ENCODE assay signal across 8 cellular contexts in genomic region chr5:131164161-131164930, GRCh38. TPM values are rescaled to one million over a fixed set of nuclear protein-coding genes. Genes with fewer than 3 reads are reported as not detected.
DNase-seq lines count a peak whose midpoint lies in the region; ATAC-seq, FAIRE-seq and TF ChIP-seq lines count a peak whose summit lies in the region.

No MANE protein-coding gene starts in this region.

- POLR2A ChIA-PET in AG04449 (lab: Yijun Ruan, JAX): no interaction called here
- POLR2A ChIA-PET in HepG2 (lab: Yijun Ruan, JAX): interaction anchor here (1.0 kb wide), 3 partner anchors 100 to 838 kb away, joined by 3 to 9 read pairs (median 3); partner anchors contain the start of gene CDC42SE2

- FAIRE-seq in HepG2 (lab: Jason Lieb, UNC): no peak

- peaks cover 48% of the 10 kb centered on the region for H3K4me1 ChIP-seq in HepG2 (ENCODE audit: insufficient read depth, low read length)

- peaks cover 42% of the 10 kb centered on the region for H3K79me2 ChIP-seq in HepG2 (ENCODE audit: insufficient read depth, low read length)

- TF ChIP-seq CTCF in AG04449 (IDR thresholded peaks at IDR 0.05; ENCODE audit: insufficient read depth, low read length, missing control alignments): no peak
- no peak; the same call in 1 of the 2 replicates for TF ChIP-seq CTCF in HepG2 (CRISPR knock-in tag; IDR thresholded peaks at IDR 0.05)

- no peaks in the 10 kb centered on the region; a peak in 1 of 5 replicates for H3K27me3 ChIP-seq in HepG2 (ENCODE audit: control insufficient read depth in 1 of 2, insufficient read depth in 2 of 2, low read length in 2 of 2)

- intact Hi-C loops in HepG2 (cut with micrococcal nuclease; ENCODE audit: unreplicated experiment): loop anchor here (1.0 to 2.0 kb wide), 2 partner anchors 100 to 253 kb away; partner anchors contain the start of gene CDC42SE2

- DNase-seq in AG04449 (ENCODE audit: low read depth, low spot score) (peak; percentile 4), NCI-H226 (peak; percentile 62), dedifferentiated amniotic fluid mesenchymal stem cell (ENCODE audit: extremely low spot score) (peak; percentile 75), HepG2 (ENCODE audit: low spot score) (peak; percentile 46)
- DNase-seq in activated CD4-positive, alpha-beta T cell treated with anti-CD3 and anti-CD28 coated beads, Interleukin-2, amount 50 U/mL, for 1 hour: peak; percentile 63
- peak; percentile 67 for DNase-seq in stimulated activated CD4-positive, alpha-beta T cell treated with anti-CD3 and anti-CD28 coated beads, Interleukin-4, amount 100 ng/mL, for 1 hour

- H3K9me3 ChIP-seq in HepG2 (ENCODE audit: low read length): no peaks in the 10 kb centered on the region

- CTCF ChIA-PET in AG04449 (lab: Yijun Ruan, JAX): interaction anchor here (0.8 to 1.6 kb wide), 4 partner anchors 250 to 1393 kb away, joined by 3 to 4 read pairs (median 3); no protein-coding TSS in a partner anchor
- CTCF ChIA-PET in HepG2 (lab: Yijun Ruan, JAX; ENCODE audit: low intra/inter-chr PET ratio, low total read pairs): interaction anchor here (1.7 to 2.5 kb wide), 2 partner anchors 218 to 252 kb away, joined by 6 to 9 read pairs; no protein-coding TSS in a partner anchor

- TF ChIP-seq RAD21 in HepG2 (CRISPR knock-in tag; IDR thresholded peaks at IDR 0.05): 0 out of 2 replicates have a peak, but pooled peaks have one; percentile 39

- peak overlapping the region; percentile 82 for H3K4me2 ChIP-seq in HepG2 (ENCODE audit: low read depth, low read length)

- no TSS peak for BruUV-seq in HepG2 (replicated peaks; lab: Mats Ljungman, UMichigan)

- H3K36me3 ChIP-seq in HepG2 (replicated peaks in 1 of 2; ENCODE audit: control insufficient read depth in 1 of 2, insufficient read depth in 2 of 2, low read length in 2 of 2): peaks cover 5 to 31% of the 10 kb centered on the region in 2 experiments

- H3K9ac ChIP-seq in HepG2 (ENCODE audit: insufficient read depth, low read depth, low read length): peak overlapping the region; percentile 97

- no peak for TF ChIP-seq EP300 in HepG2 (IDR thresholded peaks at IDR 0.05; ENCODE audit: low read depth in 2 of 2, low read length in 2 of 2)
- TF ChIP-seq EP300 in HepG2 (CRISPR knock-in tag; IDR thresholded peaks at IDR 0.05; ENCODE audit: borderline replicate concordance): no peak

- H3K27ac ChIP-seq in HepG2 (ENCODE audit: extremely low read length, insufficient read depth, low read length): peak overlapping the region; percentile 98

- 1% methylated on average over 8 of the region's 57 CpGs for WGBS in HepG2 (ENCODE audit: low lambda C conversion rate)

- no peak overlapping the region for H2AFZ ChIP-seq in HepG2 (ENCODE audit: low read length)

- peaks cover 10% of the 10 kb centered on the region for H4K20me1 ChIP-seq in HepG2 (ENCODE audit: insufficient read depth, low read length)

- peak; percentile 69 for ATAC-seq in GM18517 (IDR thresholded peaks at IDR 0.05; ENCODE audit: unreplicated experiment)
- peak; percentile 50 for ATAC-seq in HG03060 (IDR thresholded peaks at IDR 0.05; ENCODE audit: low read depth, unreplicated experiment)
- ATAC-seq in HepG2: peak; percentile 87

- in situ Hi-C loops in HepG2 (cut with HindIII; ENCODE audit: extremely low pct_ligation_motif_present, low pct_unique_long_range_greater_than_20kb): no loop called here

- peak in 1 of 2 experiments; percentile 48; a peak in 2 of 4 replicates for TF ChIP-seq POLR2A in HepG2 (IDR thresholded peaks at IDR 0.05; ENCODE audit: insufficient read depth in 1 of 2, low read depth in 2 of 2, low read length in 2 of 2)

- H3K4me3 ChIP-seq in AG04449 (ENCODE audit: low read depth, low read length) (peak overlapping the region; percentile 96), HepG2 (replicated peaks in 1 of 3; ENCODE audit: insufficient read depth in 1 of 3, low read depth in 2 of 3, low read length in 3 of 3) (peak overlapping the region; percentile 78 to 93 (median 91))

TF ChIP-seq in HepG2, 621 proteins besides CTCF, POLR2A, EP300 and RAD21 (continues in another document):
- TF ChIP-seq ZNF230 (CRISPR knock-in tag; IDR thresholded peaks at IDR 0.05): 0 out of 2 replicates have a peak, but pooled peaks have one; percentile 24
- no peak for TF ChIP-seq RELA (CRISPR knock-in tag; IDR thresholded peaks at IDR 0.05)
- TF ChIP-seq ARNT2 (CRISPR knock-in tag; IDR thresholded peaks at IDR 0.05; ENCODE audit: low read depth): 0 out of 2 replicates have a peak, but pooled peaks have one; percentile 33
- 0 out of 2 replicates have a peak, but pooled peaks have one; percentile 28 for TF ChIP-seq ZNF772 (CRISPR knock-in tag; IDR thresholded peaks at IDR 0.05)
- TF ChIP-seq TRIM24 (CRISPR knock-in tag; IDR thresholded peaks at IDR 0.05): no peak
- no peak for TF ChIP-seq PPARG (CRISPR knock-in tag; conservative IDR thresholded peaks at IDR 0.05)
- no peak for TF ChIP-seq RFX5 (IDR thresholded peaks at IDR 0.05; ENCODE audit: low read depth, low read length)
- peak; percentile 41; the same call in 1 of the 2 replicates for TF ChIP-seq PATZ1 (CRISPR knock-in tag; IDR thresholded peaks at IDR 0.05)
- peak; percentile 74 for TF ChIP-seq YEATS4 (CRISPR knock-in tag; IDR thresholded peaks at IDR 0.05; ENCODE audit: borderline replicate concordance)
- 0 out of 2 replicates have a peak, but pooled peaks have one; percentile 50 for TF ChIP-seq CREBL2 (CRISPR knock-in tag; IDR thresholded peaks at IDR 0.05; ENCODE audit: borderline replicate concordance)

RNA-seq across cellular contexts. Expression of gene HINT1, which starts 0.7 kb away (rescaled TPM):
- total RNA-seq in HepG2 (2016; rRNA removed; fragmentation: Illumina TruSeq; extraction: Trizol): 428 and 545 TPM in 2 replicates
- total RNA-seq in HepG2 (2016; cell fraction: cytosol; rRNA removed; fragmentation: Illumina TruSeq; extraction: Trizol; ENCODE audit: low read depth): 309 and 320 TPM in 2 replicates
- total RNA-seq in HepG2 (2016; cell fraction: insoluble cytoplasmic fraction; rRNA removed; fragmentation: Illumina TruSeq; extraction: Trizol): 423 and 560 TPM in 2 replicates
- total RNA-seq in HepG2 (2016; cell fraction: membrane; rRNA removed; fragmentation: Illumina TruSeq; extraction: Trizol): 458 and 486 TPM in 2 replicates
- total RNA-seq in HepG2 (2016; cell fraction: nucleus; rRNA removed; fragmentation: Illumina TruSeq; extraction: Trizol): 171 and 187 TPM in 2 replicates
- polyA plus RNA-seq in HepG2 (2011; rRNA removed): 763 and 997 TPM in 2 replicates
- polyA plus RNA-seq in HepG2 (2011; cell fraction: cytosol; rRNA removed): 642 and 695 TPM in 2 replicates
- polyA plus RNA-seq in HepG2 (2011; cell fraction: nucleus; rRNA removed): 195 and 281 TPM in 2 replicates
- polyA plus RNA-seq in HepG2 (2012): 655 and 738 TPM in 2 replicates
- 408 and 481 TPM in 2 replicates for polyA plus RNA-seq in HepG2 (2016; cell fraction: cytosol; fragmentation: Illumina TruSeq; extraction: Trizol; ENCODE audit: low read depth)
- 558 and 666 TPM in 2 replicates for polyA plus RNA-seq in HepG2 (2016; cell fraction: insoluble cytoplasmic fraction; fragmentation: Illumina TruSeq; extraction: Trizol; ENCODE audit: low read depth)
- polyA plus RNA-seq in HepG2 (2016; cell fraction: membrane; fragmentation: Illumina TruSeq; extraction: Trizol; ENCODE audit: low read depth): 465 and 543 TPM in 2 replicates
- 329 and 371 TPM in 2 replicates for polyA plus RNA-seq in HepG2 (2016; cell fraction: nucleus; fragmentation: Illumina TruSeq; extraction: Trizol; ENCODE audit: insufficient read depth, low read depth)
- 251 and 278 TPM in 2 replicates for polyA minus RNA-seq in HepG2 (2011; rRNA and poly(A)+ RNA removed; ENCODE audit: low replicate concordance)
- polyA minus RNA-seq in HepG2 (2011; cell fraction: cytosol; rRNA and poly(A)+ RNA removed): 130 and 157 TPM in 2 replicates
- 121 and 147 TPM in 2 replicates for polyA minus RNA-seq in HepG2 (2011; cell fraction: nucleus; rRNA and poly(A)+ RNA removed)

RNA-seq across cellular contexts. Expression of gene LYRM7, which starts 6.4 kb away (rescaled TPM):
- total RNA-seq in HepG2 (2016; rRNA removed; fragmentation: Illumina TruSeq; extraction: Trizol): 5.5 and 9.4 TPM in 2 replicates
- total RNA-seq in HepG2 (2016; cell fraction: cytosol; rRNA removed; fragmentation: Illumina TruSeq; extraction: Trizol; ENCODE audit: low read depth): 0.71 and 0.81 TPM in 2 replicates
- total RNA-seq in HepG2 (2016; cell fraction: insoluble cytoplasmic fraction; rRNA removed; fragmentation: Illumina TruSeq; extraction: Trizol): 6.9 and 12.8 TPM in 2 replicates
- total RNA-seq in HepG2 (2016; cell fraction: membrane; rRNA removed; fragmentation: Illumina TruSeq; extraction: Trizol): 3.0 and 3.8 TPM in 2 replicates
- 3.4 and 5.0 TPM in 2 replicates for total RNA-seq in HepG2 (2016; cell fraction: nucleus; rRNA removed; fragmentation: Illumina TruSeq; extraction: Trizol)
- polyA plus RNA-seq in HepG2 (2011; rRNA removed): 2.4 and 3.0 TPM in 2 replicates
- polyA plus RNA-seq in HepG2 (2011; cell fraction: cytosol; rRNA removed): 0.94 and 2.1 TPM in 2 replicates
- polyA plus RNA-seq in HepG2 (2011; cell fraction: nucleus; rRNA removed): 0.84 and 1.2 TPM in 2 replicates
- 4.3 and 5.5 TPM in 2 replicates for polyA plus RNA-seq in HepG2 (2012)
- 1.6 and 3.5 TPM in 2 replicates for polyA plus RNA-seq in HepG2 (2016; cell fraction: cytosol; fragmentation: Illumina TruSeq; extraction: Trizol; ENCODE audit: low read depth)
- polyA plus RNA-seq in HepG2 (2016; cell fraction: insoluble cytoplasmic fraction; fragmentation: Illumina TruSeq; extraction: Trizol; ENCODE audit: low read depth): 13.4 and 14.4 TPM in 2 replicates
- polyA plus RNA-seq in HepG2 (2016; cell fraction: membrane; fragmentation: Illumina TruSeq; extraction: Trizol; ENCODE audit: low read depth): 4.2 and 5.5 TPM in 2 replicates
- 6.2 and 7.6 TPM in 2 replicates for polyA plus RNA-seq in HepG2 (2016; cell fraction: nucleus; fragmentation: Illumina TruSeq; extraction: Trizol; ENCODE audit: insufficient read depth, low read depth)
- polyA minus RNA-seq in HepG2 (2011; rRNA and poly(A)+ RNA removed; ENCODE audit: low replicate concordance): 0.54 and 1.4 TPM in 2 replicates
- 2.6 and 3.2 TPM in 2 replicates for polyA minus RNA-seq in HepG2 (2011; cell fraction: cytosol; rRNA and poly(A)+ RNA removed)
- polyA minus RNA-seq in HepG2 (2011; cell fraction: nucleus; rRNA and poly(A)+ RNA removed): 2.6 and 2.7 TPM in 2 replicates

Comparison
In these comparisons a context has a peak if more than half of its experiments do, and no peak if none do; other contexts are left out.
1. Peak in every context shown above with its lines: DNase-seq, ATAC-seq, H3K4me3 ChIP-seq and H3K27ac ChIP-seq.
2. DNase-seq: peak in every context shown above with its lines; median percentile 75 in dedifferentiated amniotic fluid mesenchymal stem cell; 67 in stimulated activated CD4-positive, alpha-beta T cell treated with anti-CD3 and anti-CD28 coated beads, Interleukin-4, amount 100 ng/mL, for 1 hour; 63 in activated CD4-positive, alpha-beta T cell treated with anti-CD3 and anti-CD28 coated beads, Interleukin-2, amount 50 U/mL, for 1 hour; 62 in NCI-H226; 46 in HepG2; 4 in AG04449.